Comparison of ENCODE assay signal across 20 cellular contexts in genomic region chr17:62592305-62593099, GRCh38. TPM values are rescaled to one million over a fixed set of nuclear protein-coding genes. Genes with fewer than 3 reads are reported as not detected.
DNase-seq lines count a peak whose midpoint lies in the region; ATAC-seq, FAIRE-seq and TF ChIP-seq lines count a peak whose summit lies in the region.
"Had no signal": no experiment of that assay in that cellular context is flagged by ENCODE, and none has a peak within 500 bp of the region (broad histone marks: within the 10 kb centered on the region; RNA-seq: fewer than 3 reads in every experiment).

No MANE protein-coding gene starts in this region.

- H3K9me3 ChIP-seq in HepG2 (ENCODE audit: low read length) (no peaks in the 10 kb centered on the region), right lobe of liver (peaks cover 0 to 3% (median 0%) of the 10 kb centered on the region in 4 donors)
- H3K9me3 ChIP-seq: gastrocnemius medialis, mucosa of descending colon, pancreas, suprapubic skin had no signal

- intact Hi-C loops in HepG2 (cut with micrococcal nuclease; ENCODE audit: unreplicated experiment), result no loop called here
- intact Hi-C loops in right lobe of liver (cut with DNase I), result no loop called here

- no peaks in the 10 kb centered on the region for H3K79me2 ChIP-seq in HepG2 (ENCODE audit: insufficient read depth, low read length)

- no peak for TF ChIP-seq RAD21 in HepG2 (CRISPR knock-in tag; IDR thresholded peaks at IDR 0.05)

- no peak overlapping the region for H2AFZ ChIP-seq in HepG2 (ENCODE audit: low read length)

- H3K9ac ChIP-seq in HepG2 (ENCODE audit: insufficient read depth, low read depth, low read length), result no peak overlapping the region

- TF ChIP-seq POLR2A in HepG2 (IDR thresholded peaks at IDR 0.05; ENCODE audit: insufficient read depth in 1 of 2, low read depth in 2 of 2, low read length in 2 of 2) (no peak), right lobe of liver (IDR thresholded peaks at IDR 0.05) (no peak)

- no peak for DNase-seq in HepG2 (ENCODE audit: low spot score)
- no peak for DNase-seq in right lobe of liver
- DNase-seq in fibroblast of pulmonary artery (ENCODE audit: low read depth), result peak; percentile 46
- DNase-seq in CD1c-positive myeloid dendritic cell (ENCODE audit: extremely low spot score), result no peak
- no peak for DNase-seq in T-cell
- no peak for DNase-seq in superior temporal gyrus (ENCODE audit: extremely low spot score)
- DNase-seq: activated CD4-positive, alpha-beta T cell treated with anti-CD3 and anti-CD28 coated beads, Interleukin-2, amount 10 ng/mL, durations not matched to agents 24 days and 14 days; activated T-cell treated with anti-CD3 and anti-CD28 coated beads, Interleukin-2, amount 50 U/mL, for 48 hours; amniotic stem cell; Calu3; effector CD4-positive, alpha-beta T cell; mucosa of descending colon; NCI-H2227 treated with DMSO at 0.1 percent for 48 hours; pancreas; T-helper 1 cell had no signal

- TF ChIP-seq EP300 in HepG2 (IDR thresholded peaks at IDR 0.05; ENCODE audit: low read depth in 2 of 2, low read length in 2 of 2) (no peak), HepG2 (CRISPR knock-in tag; IDR thresholded peaks at IDR 0.05; ENCODE audit: borderline replicate concordance) (no peak)

- H3K36me3 ChIP-seq in HepG2 (replicated peaks in 1 of 2; ENCODE audit: control insufficient read depth in 1 of 2, insufficient read depth in 2 of 2, low read length in 2 of 2) (peaks cover 9 to 69% of the 10 kb centered on the region in 2 experiments; a peak in 4 of 5 replicates), right lobe of liver (peaks cover 0 to 12% (median 0%) of the 10 kb centered on the region in 4 donors)

- POLR2A ChIA-PET in HepG2 (lab: Yijun Ruan, JAX), result no interaction called here
- POLR2A ChIA-PET in T-cell (lab: Charles Lee), result no interaction called here

- H3K27ac ChIP-seq in HepG2 (ENCODE audit: extremely low read length, insufficient read depth, low read length) (no peak overlapping the region), right lobe of liver (no peak overlapping the region)
- H3K27ac ChIP-seq: pancreas, suprapubic skin had no signal

- H3K36me3 Mint-ChIP-seq in T-cell, result peaks cover 55% of the 10 kb centered on the region

- 94% methylated on average over 9 of the region's 9 CpGs for WGBS in HepG2 (ENCODE audit: low lambda C conversion rate)
- WGBS in right lobe of liver (ENCODE audit: insufficient coverage, low coverage, low lambda C conversion rate, missing lambda C conversion rate), result 84% methylated on average over 7 of the region's 9 CpGs

- H3K4me3 Mint-ChIP-seq in T-cell, result no peak overlapping the region
- H3K4me3 Mint-ChIP-seq: activated CD4-positive, alpha-beta T cell treated with anti-CD3 and anti-CD28 coated beads, Interleukin-2, amount 10 ng/mL, durations not matched to agents 24 days and 14 days had no signal

- no TSS peak for BruUV-seq in HepG2 (replicated peaks; lab: Mats Ljungman, UMichigan)

- in situ Hi-C loops in HepG2 (cut with HindIII; ENCODE audit: extremely low pct_ligation_motif_present, low pct_unique_long_range_greater_than_20kb), result no loop called here

- ATAC-seq in HepG2 (peak; percentile 26; the same call in 2 of the 3 replicates), right lobe of liver (no peak), HG03280 (IDR thresholded peaks at IDR 0.05; ENCODE audit: unreplicated experiment) (no peak), T-cell (replicated peaks in 1 of 4) (no peak)
- ATAC-seq: mucosa of descending colon had no signal

- H3K4me1 ChIP-seq in HepG2 (ENCODE audit: insufficient read depth, low read length) (no peaks in the 10 kb centered on the region), right lobe of liver (peaks cover 0 to 7% (median 3%) of the 10 kb centered on the region in 4 donors)
- H3K4me1 ChIP-seq: pancreas, suprapubic skin had no signal

- H3K4me2 ChIP-seq in HepG2 (ENCODE audit: low read depth, low read length), result no peak overlapping the region

- no peak overlapping the region for H3K27ac Mint-ChIP-seq in T-cell
- H3K27ac Mint-ChIP-seq: activated CD4-positive, alpha-beta T cell treated with anti-CD3 and anti-CD28 coated beads, Interleukin-2, amount 10 ng/mL, durations not matched to agents 24 days and 14 days had no signal

- H3K4me1 Mint-ChIP-seq in T-cell, result no peaks in the 10 kb centered on the region
- H3K4me1 Mint-ChIP-seq: activated CD4-positive, alpha-beta T cell treated with anti-CD3 and anti-CD28 coated beads, Interleukin-2, amount 10 ng/mL, durations not matched to agents 24 days and 14 days had no signal

- FAIRE-seq in HepG2 (lab: Jason Lieb, UNC), result no peak
- FAIRE-seq: islet of Langerhans, pancreas had no signal

- H3K9me3 Mint-ChIP-seq in T-cell, result peaks cover 0 to 3% (median 0%) of the 10 kb centered on the region in 3 donors
- H3K9me3 Mint-ChIP-seq: activated CD4-positive, alpha-beta T cell treated with anti-CD3 and anti-CD28 coated beads, Interleukin-2, amount 10 ng/mL, durations not matched to agents 24 days and 14 days had no signal

- no peaks in the 10 kb centered on the region for H4K20me1 ChIP-seq in HepG2 (ENCODE audit: insufficient read depth, low read length)

- CTCF ChIA-PET in HepG2 (lab: Yijun Ruan, JAX; ENCODE audit: low intra/inter-chr PET ratio, low total read pairs) (no interaction called here), T-cell (lab: Charles Lee) (interaction anchor here in 1 of 2 donors (0.6 kb wide), 2 partner anchors 22 to 40 kb away, joined by 3 to 4 read pairs; no protein-coding TSS in a partner anchor)

- H3K4me3 ChIP-seq in HepG2 (replicated peaks in 1 of 3; ENCODE audit: insufficient read depth in 1 of 3, low read depth in 2 of 3, low read length in 3 of 3), result no peak overlapping the region
- H3K4me3 ChIP-seq in right lobe of liver, result no peak overlapping the region
- H3K4me3 ChIP-seq in WI38 (ENCODE audit: low read depth, low read length), result no peak overlapping the region
- H3K4me3 ChIP-seq in fibroblast of pulmonary artery (replicated peaks; ENCODE audit: low read depth, low read length), result no peak overlapping the region
- H3K4me3 ChIP-seq: gastrocnemius medialis, mucosa of descending colon, pancreas, suprapubic skin had no signal

- H3K27me3 Mint-ChIP-seq in T-cell, result no peaks in the 10 kb centered on the region
- H3K27me3 Mint-ChIP-seq: activated CD4-positive, alpha-beta T cell treated with anti-CD3 and anti-CD28 coated beads, Interleukin-2, amount 10 ng/mL, durations not matched to agents 24 days and 14 days had no signal

- H3K27me3 ChIP-seq in HepG2 (ENCODE audit: control insufficient read depth in 1 of 2, insufficient read depth in 2 of 2, low read length in 2 of 2) (no peaks in the 10 kb centered on the region), right lobe of liver (no peaks in the 10 kb centered on the region)
- H3K27me3 ChIP-seq: gastrocnemius medialis, pancreas, suprapubic skin had no signal

- TF ChIP-seq CTCF in HepG2 (CRISPR knock-in tag; IDR thresholded peaks at IDR 0.05), result peak; percentile 33; the same call in 1 of the 2 replicates
- TF ChIP-seq CTCF in right lobe of liver (IDR thresholded peaks at IDR 0.05), result no peak
- 0 out of 2 replicates have a peak, but pooled peaks have one; percentile 9 for TF ChIP-seq CTCF in WI38 (IDR thresholded peaks at IDR 0.05; ENCODE audit: low read depth, low read length)
- no peak for TF ChIP-seq CTCF in fibroblast of pulmonary artery (IDR thresholded peaks at IDR 0.05; ENCODE audit: low read length, missing control alignments)

TF ChIP-seq in HepG2, 621 proteins besides CTCF, POLR2A, EP300 and RAD21:
- TF ChIP-seq SUZ12 (IDR thresholded peaks at IDR 0.05; ENCODE audit: low read depth, low read length), result no peak
- TF ChIP-seq STAG1 (CRISPR knock-in tag; IDR thresholded peaks at IDR 0.05), result 0 out of 2 replicates have a peak, but pooled peaks have one; percentile 16

RNA-seq across cellular contexts. Expression of gene MRC2, which starts 35.0 kb away (rescaled TPM):
- not detected in 2 replicates for total RNA-seq in HepG2 (2016; rRNA removed; fragmentation: Illumina TruSeq; extraction: Trizol)
- not detected in 2 replicates for total RNA-seq in HepG2 (2016; cell fraction: cytosol; rRNA removed; fragmentation: Illumina TruSeq; extraction: Trizol; ENCODE audit: low read depth)
- total RNA-seq in HepG2 (2016; cell fraction: insoluble cytoplasmic fraction; rRNA removed; fragmentation: Illumina TruSeq; extraction: Trizol), result not detected in 2 replicates
- not detected in 2 replicates for total RNA-seq in HepG2 (2016; cell fraction: membrane; rRNA removed; fragmentation: Illumina TruSeq; extraction: Trizol)
- total RNA-seq in HepG2 (2016; cell fraction: nucleus; rRNA removed; fragmentation: Illumina TruSeq; extraction: Trizol), result not detected in 2 replicates
- polyA plus RNA-seq in HepG2 (2011; rRNA removed), result not detected in 2 replicates
- polyA plus RNA-seq in HepG2 (2011; cell fraction: cytosol; rRNA removed), result not detected in 2 replicates
- 0.03 and 0.10 TPM in 2 replicates for polyA plus RNA-seq in HepG2 (2011; cell fraction: nucleus; rRNA removed)
- 0.01 TPM in 1 of 2 replicates, not detected in the other for polyA plus RNA-seq in HepG2 (2012)
- polyA plus RNA-seq in HepG2 (2016; cell fraction: cytosol; fragmentation: Illumina TruSeq; extraction: Trizol; ENCODE audit: low read depth), result not detected in 2 replicates
- not detected in 2 replicates for polyA plus RNA-seq in HepG2 (2016; cell fraction: insoluble cytoplasmic fraction; fragmentation: Illumina TruSeq; extraction: Trizol; ENCODE audit: low read depth)
- polyA plus RNA-seq in HepG2 (2016; cell fraction: membrane; fragmentation: Illumina TruSeq; extraction: Trizol; ENCODE audit: low read depth), result not detected in 2 replicates
- not detected in 2 replicates for polyA plus RNA-seq in HepG2 (2016; cell fraction: nucleus; fragmentation: Illumina TruSeq; extraction: Trizol; ENCODE audit: insufficient read depth, low read depth)
- polyA minus RNA-seq in HepG2 (2011; rRNA and poly(A)+ RNA removed; ENCODE audit: low replicate concordance), result 0.04 and 20.3 TPM in 2 replicates
- polyA minus RNA-seq in HepG2 (2011; cell fraction: cytosol; rRNA and poly(A)+ RNA removed), result 0.26 TPM in 1 of 2 replicates, not detected in the other
- 0.12 and 0.39 TPM in 2 replicates for polyA minus RNA-seq in HepG2 (2011; cell fraction: nucleus; rRNA and poly(A)+ RNA removed)
- total RNA-seq in right lobe of liver, result 1 to 10 TPM; 1.7 to 7.4 (median 3.8) TPM
- total RNA-seq in T-cell, result 1 to 10 TPM; 4.0 to 7.6 (median 5.2) TPM

Comparison
In these comparisons a context has a peak if more than half of its experiments do, and no peak if none do; other contexts are left out.
1. CTCF ChIP-seq: peak in HepG2 (single experiment) and WI38 (single experiment); none in right lobe of liver (0 of 4) and fibroblast of pulmonary artery (single experiment).